In the genomic region with DNA sequence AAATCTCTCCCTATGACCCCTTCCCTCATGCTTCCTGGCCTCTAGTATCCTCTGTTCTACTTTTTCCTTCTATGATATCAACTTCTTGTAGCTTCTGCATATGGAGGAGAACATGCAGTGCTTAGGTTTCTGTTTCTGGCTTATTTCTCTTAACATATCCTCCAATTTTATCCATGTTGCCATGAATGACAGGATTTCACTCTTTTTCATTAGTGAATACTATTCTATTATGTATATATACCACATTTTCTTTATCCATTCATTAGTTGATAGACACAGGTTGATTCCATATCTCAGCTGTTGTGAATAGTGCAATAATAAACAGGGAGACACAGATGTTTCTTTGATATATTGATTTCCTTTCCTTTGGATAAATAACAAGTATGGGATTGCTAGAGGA, we compare ENCODE assay signal across 25 cellular contexts.
"Had no signal": no experiment of that assay in that cellular context is flagged by ENCODE, and none has a peak within 500 bp of the region (broad histone marks: within the 10 kb centered on the region; RNA-seq: fewer than 3 reads in every experiment).

No MANE protein-coding gene starts in this region.

- H3K27ac ChIP-seq: colonic mucosa, coronary artery, dorsolateral prefrontal cortex, epithelial cell of prostate, esophagus muscularis mucosa, esophagus squamous epithelium, foreskin keratinocyte, gastrocnemius medialis, gastroesophageal sphincter, heart left ventricle, heart right ventricle had no signal

- ATAC-seq: effector memory CD8-positive, alpha-beta T cell; esophagus mucosa; foreskin keratinocyte; gastrocnemius medialis; gastroesophageal sphincter; heart left ventricle; heart right ventricle had no signal

- H3K27me3 ChIP-seq: colonic mucosa, dorsolateral prefrontal cortex, esophagus muscularis mucosa, esophagus squamous epithelium, foreskin keratinocyte, gastrocnemius medialis, gastroesophageal sphincter, heart left ventricle, heart right ventricle had no signal

- H3K4me3 Mint-ChIP-seq: dendritic cell treated with granulocyte-macrophage colony-stimulating factor and Interleukin-4, amounts not matched to agents 40 ng/mL and 50 ng/mL, for 4 days; effector memory CD8-positive, alpha-beta T cell; endodermal cell had no signal

- H3K9me3 Mint-ChIP-seq: effector memory CD8-positive, alpha-beta T cell had no signal

- H3K4me3 ChIP-seq: colonic mucosa, coronary artery, dorsolateral prefrontal cortex, esophagus muscularis mucosa, esophagus squamous epithelium, gastrocnemius medialis, gastroesophageal sphincter, heart left ventricle, heart right ventricle had no signal

- H3K9me3 ChIP-seq: colonic mucosa, gastrocnemius medialis, gastroesophageal sphincter had no signal

- DNase-seq: colonic mucosa; cortex of kidney; dermis blood vessel endothelial cell; dorsolateral prefrontal cortex; effector CD4-positive, alpha-beta T cell; effector CD8-positive, alpha-beta T cell; effector memory CD4-positive, alpha-beta T cell; effector memory CD8-positive, alpha-beta T cell; endodermal cell; erythroblast; esophagus squamous epithelium; foreskin fibroblast; foreskin keratinocyte; foreskin melanocyte; gastrocnemius medialis; glutamatergic neuron; head of caudate nucleus; heart left ventricle; heart right ventricle had no signal

- H3K36me3 ChIP-seq: colonic mucosa, esophagus muscularis mucosa, esophagus squamous epithelium, gastrocnemius medialis, gastroesophageal sphincter, heart left ventricle, heart right ventricle had no signal

- H3K27me3 Mint-ChIP-seq: dendritic cell treated with granulocyte-macrophage colony-stimulating factor and Interleukin-4, amounts not matched to agents 40 ng/mL and 50 ng/mL, for 4 days had no signal

- H3K4me1 ChIP-seq: colonic mucosa had no signal

- H3K27ac Mint-ChIP-seq: dendritic cell treated with granulocyte-macrophage colony-stimulating factor and Interleukin-4, amounts not matched to agents 40 ng/mL and 50 ng/mL, for 4 days; effector memory CD8-positive, alpha-beta T cell; endodermal cell had no signal
